Comparison of ENCODE assay signal across 8 cellular contexts in genomic region chr20:59948828-59949720, GRCh38. TPM values are rescaled to one million over a fixed set of nuclear protein-coding genes. Genes with fewer than 3 reads are reported as not detected.
DNase-seq lines count a peak whose midpoint lies in the region; ATAC-seq and TF ChIP-seq lines count a peak whose summit lies in the region.

No MANE protein-coding gene starts in this region.

- peak; percentile 49 to 76 (median 70) for TF ChIP-seq CTCF in heart right ventricle (IDR thresholded peaks at IDR 0.05)

- no peak for DNase-seq in activated CD4-positive, CD25-positive, alpha-beta regulatory T cell treated with anti-CD3 and anti-CD28 coated beads, Interleukin-2, amount 50 U/mL, for 72 hours
- DNase-seq in H4 (ENCODE audit: low spot score) (peak; percentile 42), NCI-H2196 treated with DMSO at 0.1 percent for 48 hours (lab: John Stamatoyannopoulos, UW; ENCODE audit: unreplicated experiment) (peak; percentile 56), heart right ventricle (peak in 1 of 2 donors; percentile 40)
- no peak for DNase-seq in activated T-helper 2 cell treated with anti-CD3 and anti-CD28 coated beads, Interferon-gamma antibody, Interleukin-2, Interleukin-4, amounts not matched to agents 10 μg/mL and 5 μg/mL and 100 μg/mL, durations not matched to agents 14 hours and 24 hours and 36 hours (ENCODE audit: low spot score)

- H3K27ac ChIP-seq in heart right ventricle = peak overlapping the region in 2 of 10 donors; percentile 29 to 42

- H3K4me1 ChIP-seq in heart right ventricle = peaks cover 0 to 54% (median 28%) of the 10 kb centered on the region in 9 donors

- H3K27ac Mint-ChIP-seq in activated T-helper 2 cell treated with anti-CD3 and anti-CD28 coated beads, Interferon-gamma antibody, Interleukin-2, Interleukin-4, amounts not matched to agents 10 μg/mL and 5 μg/mL and 100 μg/mL, durations not matched to agents 14 hours and 24 hours and 36 hours = peak overlapping the region; percentile 84
- H3K27ac Mint-ChIP-seq in stimulated activated memory B cell treated with anti-CD40 and anti-IgM and Interleukin-4, amounts not matched to agents 10 μg/mL and 1 μg/mL and 100 μg/mL, for 72 hours = peak overlapping the region; percentile 89

- H3K27me3 Mint-ChIP-seq in activated T-helper 2 cell treated with anti-CD3 and anti-CD28 coated beads, Interferon-gamma antibody, Interleukin-2, Interleukin-4, amounts not matched to agents 10 μg/mL and 5 μg/mL and 100 μg/mL, durations not matched to agents 14 hours and 24 hours and 36 hours (ENCODE audit: low read depth) = no peaks in the 10 kb centered on the region
- H3K27me3 Mint-ChIP-seq in stimulated activated memory B cell treated with anti-CD40 and anti-IgM and Interleukin-4, amounts not matched to agents 10 μg/mL and 1 μg/mL and 100 μg/mL, for 72 hours = no peaks in the 10 kb centered on the region

- peaks cover 21% of the 10 kb centered on the region for H3K36me3 Mint-ChIP-seq in activated T-helper 2 cell treated with anti-CD3 and anti-CD28 coated beads, Interferon-gamma antibody, Interleukin-2, Interleukin-4, amounts not matched to agents 10 μg/mL and 5 μg/mL and 100 μg/mL, durations not matched to agents 14 hours and 24 hours and 36 hours (ENCODE audit: low read depth)
- H3K36me3 Mint-ChIP-seq in stimulated activated memory B cell treated with anti-CD40 and anti-IgM and Interleukin-4, amounts not matched to agents 10 μg/mL and 1 μg/mL and 100 μg/mL, for 72 hours = peaks cover 9% of the 10 kb centered on the region

- no peak overlapping the region for H3K4me3 ChIP-seq in heart right ventricle

- H3K4me1 Mint-ChIP-seq in activated T-helper 2 cell treated with anti-CD3 and anti-CD28 coated beads, Interferon-gamma antibody, Interleukin-2, Interleukin-4, amounts not matched to agents 10 μg/mL and 5 μg/mL and 100 μg/mL, durations not matched to agents 14 hours and 24 hours and 36 hours (ENCODE audit: low read depth) = peaks cover 14% of the 10 kb centered on the region
- peaks cover 9% of the 10 kb centered on the region for H3K4me1 Mint-ChIP-seq in stimulated activated memory B cell treated with anti-CD40 and anti-IgM and Interleukin-4, amounts not matched to agents 10 μg/mL and 1 μg/mL and 100 μg/mL, for 72 hours

- H3K27me3 ChIP-seq in heart right ventricle = no peaks in the 10 kb centered on the region

- peak overlapping the region; percentile 28 for H3K4me3 Mint-ChIP-seq in activated T-helper 2 cell treated with anti-CD3 and anti-CD28 coated beads, Interferon-gamma antibody, Interleukin-2, Interleukin-4, amounts not matched to agents 10 μg/mL and 5 μg/mL and 100 μg/mL, durations not matched to agents 14 hours and 24 hours and 36 hours (ENCODE audit: low read depth)
- peak overlapping the region; percentile 60 for H3K4me3 Mint-ChIP-seq in stimulated activated memory B cell treated with anti-CD40 and anti-IgM and Interleukin-4, amounts not matched to agents 10 μg/mL and 1 μg/mL and 100 μg/mL, for 72 hours

- WGBS in heart right ventricle, 2 donors = 39 to 41% methylated on average over 7 of the region's 7 CpGs

- intact Hi-C loops in activated T-helper 2 cell treated with anti-CD3 and anti-CD28 coated beads, Interferon-gamma antibody, Interleukin-2, Interleukin-4, amounts not matched to agents 10 μg/mL and 5 μg/mL and 100 μg/mL, durations not matched to agents 14 hours and 24 hours and 36 hours (cut with micrococcal nuclease) = loop anchor here (10.0 kb wide), 1 partner anchor 316 kb away; no protein-coding TSS in a partner anchor
- intact Hi-C loops in heart right ventricle (cut with DNase I) = loop anchor here in 4 of 10 donors (5.0 to 10.0 kb wide), 4 partner anchors 86 to 1293 kb away; no protein-coding TSS in a partner anchor

- H3K9me3 ChIP-seq in heart right ventricle = no peaks in the 10 kb centered on the region

- no peaks in the 10 kb centered on the region for H3K9me3 Mint-ChIP-seq in activated T-helper 2 cell treated with anti-CD3 and anti-CD28 coated beads, Interferon-gamma antibody, Interleukin-2, Interleukin-4, amounts not matched to agents 10 μg/mL and 5 μg/mL and 100 μg/mL, durations not matched to agents 14 hours and 24 hours and 36 hours
- no peaks in the 10 kb centered on the region for H3K9me3 Mint-ChIP-seq in stimulated activated memory B cell treated with anti-CD40 and anti-IgM and Interleukin-4, amounts not matched to agents 10 μg/mL and 1 μg/mL and 100 μg/mL, for 72 hours

- H3K36me3 ChIP-seq in heart right ventricle = peaks cover 0 to 68% (median 20%) of the 10 kb centered on the region in 9 donors

- peak; percentile 35 to 58 for ATAC-seq in activated CD4-positive, CD25-positive, alpha-beta regulatory T cell treated with anti-CD3 and anti-CD28 coated beads, Interleukin-2, amount 50 U/mL, for 24 hours
- peak in 3 of 8 donors; percentile 60 to 65 (median 61) for ATAC-seq in heart right ventricle
- ATAC-seq in stimulated activated memory B cell treated with anti-CD40 and anti-IgM and Interleukin-4, amounts not matched to agents 10 μg/mL and 1 μg/mL and 100 μg/mL, for 72 hours = peak; percentile 48
- ATAC-seq in HG03565 (IDR thresholded peaks at IDR 0.05; ENCODE audit: unreplicated experiment) = no peak

RNA-seq across cellular contexts. Expression of gene FAM217B, which starts 8.9 kb away (rescaled TPM):
- total RNA-seq in H4 (2014; rRNA removed; shearing (Covaris generic)) = 2.8 and 3.6 TPM in 2 replicates
- total RNA-seq in activated T-helper 2 cell treated with anti-CD3 and anti-CD28 coated beads, Interferon-gamma antibody, Interleukin-2, Interleukin-4, amounts not matched to agents 10 μg/mL and 5 μg/mL and 100 μg/mL, durations not matched to agents 14 hours and 24 hours and 36 hours = 27.8 and 28.8 TPM in 2 replicates
- total RNA-seq in heart right ventricle = 10 to 100 TPM; 16.6 to 38.3 (median 28.0) TPM
- polyA plus RNA-seq in heart right ventricle = 1 to 10 TPM; 2.4 to 8.3 TPM

RNA-seq across cellular contexts. Expression of gene PPP1R3D, which starts 9.0 kb away (rescaled TPM):
- 1.2 and 2.8 TPM in 2 replicates for total RNA-seq in H4 (2014; rRNA removed; shearing (Covaris generic))
- 6.4 and 6.6 TPM in 2 replicates for total RNA-seq in activated T-helper 2 cell treated with anti-CD3 and anti-CD28 coated beads, Interferon-gamma antibody, Interleukin-2, Interleukin-4, amounts not matched to agents 10 μg/mL and 5 μg/mL and 100 μg/mL, durations not matched to agents 14 hours and 24 hours and 36 hours
- 10 to 100 TPM in 6 of 10 donors, 1 to 10 TPM in 4; 7.6 to 14.3 (median 10.1) TPM for total RNA-seq in heart right ventricle
- 1 to 10 TPM; 4.0 to 6.1 TPM for polyA plus RNA-seq in heart right ventricle

RNA-seq across cellular contexts. Expression of gene CDH26, which starts 9.1 kb away (rescaled TPM):
- 0.21 TPM in 1 of 2 replicates, not detected in the other for total RNA-seq in H4 (2014; rRNA removed; shearing (Covaris generic))
- 0.30 and 0.85 TPM in 2 replicates for total RNA-seq in activated T-helper 2 cell treated with anti-CD3 and anti-CD28 coated beads, Interferon-gamma antibody, Interleukin-2, Interleukin-4, amounts not matched to agents 10 μg/mL and 5 μg/mL and 100 μg/mL, durations not matched to agents 14 hours and 24 hours and 36 hours
- total RNA-seq in heart right ventricle = 1 to 10 TPM in 3 of 10 donors, under 1 TPM in 7; 0.34 to 2.0 (median 0.89) TPM
- polyA plus RNA-seq in heart right ventricle = 1 to 10 TPM in 1 of 2 donors, under 1 TPM in 1; 0.45 to 2.4 TPM

RNA-seq across cellular contexts. Expression of gene SYCP2, which starts 15.6 kb away (rescaled TPM):
- 0.23 and 2.1 TPM in 2 replicates for total RNA-seq in H4 (2014; rRNA removed; shearing (Covaris generic))
- 4.6 and 4.9 TPM in 2 replicates for total RNA-seq in activated T-helper 2 cell treated with anti-CD3 and anti-CD28 coated beads, Interferon-gamma antibody, Interleukin-2, Interleukin-4, amounts not matched to agents 10 μg/mL and 5 μg/mL and 100 μg/mL, durations not matched to agents 14 hours and 24 hours and 36 hours
- total RNA-seq in heart right ventricle = 1 to 10 TPM in 4 of 10 donors, under 1 TPM in 6; 0.45 to 2.5 (median 0.93) TPM
- 1 to 10 TPM in 1 of 2 donors, under 1 TPM in 1; 0.75 to 7.5 TPM for polyA plus RNA-seq in heart right ventricle

Comparison
In these comparisons a context has a peak if more than half of its experiments do, and no peak if none do; other contexts are left out.
1. DNase-seq: peak in H4 (single experiment) and NCI-H2196 treated with DMSO at 0.1 percent for 48 hours (single experiment); none in activated CD4-positive, CD25-positive, alpha-beta regulatory T cell treated with anti-CD3 and anti-CD28 coated beads, Interleukin-2, amount 50 U/mL, for 72 hours (single experiment) and activated T-helper 2 cell treated with anti-CD3 and anti-CD28 coated beads, Interferon-gamma antibody, Interleukin-2, Interleukin-4, amounts not matched to agents 10 μg/mL and 5 μg/mL and 100 μg/mL, durations not matched to agents 14 hours and 24 hours and 36 hours (single experiment).